ENCODE assay signal across 23 cellular contexts in genomic region chr13:72180253-72180952, GRCh38.
DNase-seq lines count a peak whose midpoint lies in the region; ATAC-seq and TF ChIP-seq lines count a peak whose summit lies in the region.
"Had no signal": no experiment of that assay in that cellular context is flagged by ENCODE, and none has a peak within 500 bp of the region (broad histone marks: within the 10 kb centered on the region; RNA-seq: fewer than 3 reads in every experiment).

No MANE protein-coding gene starts in this region.

- no peak overlapping the region for H3K27ac Mint-ChIP-seq in activated T-cell treated with anti-CD3 and anti-CD28 coated beads, Interleukin-2, amount 50 U/mL, for 72 hours
- H3K27ac Mint-ChIP-seq: activated naive CD4-positive, alpha-beta T cell treated with anti-CD3 and anti-CD28 coated beads, Interleukin-2, amount 50 U/mL, for 24 hours; B cell; stimulated activated memory B cell treated with anti-CD40 and anti-IgM and Interleukin-4, amounts not matched to agents 10 μg/mL and 1 μg/mL and 100 μg/mL, for 72 hours had no signal

- H3K27ac ChIP-seq in RWPE1 = no peak overlapping the region
- H3K27ac ChIP-seq: cardiac muscle cell, heart right ventricle, neutrophil, right atrium auricular region had no signal

- H3K4me3 Mint-ChIP-seq in activated T-cell treated with anti-CD3 and anti-CD28 coated beads, Interleukin-2, amount 50 U/mL, for 72 hours = no peak overlapping the region
- H3K4me3 Mint-ChIP-seq: activated naive CD4-positive, alpha-beta T cell treated with anti-CD3 and anti-CD28 coated beads, Interleukin-2, amount 50 U/mL, for 24 hours; B cell; stimulated activated memory B cell treated with anti-CD40 and anti-IgM and Interleukin-4, amounts not matched to agents 10 μg/mL and 1 μg/mL and 100 μg/mL, for 72 hours had no signal

- POLR2A ChIA-PET in RWPE1 (lab: Yijun Ruan, JAX; ENCODE audit: low non-redundant PET) = no interaction called here

- peaks cover 6% of the 10 kb centered on the region in 2 donors for H3K9me3 Mint-ChIP-seq in activated T-cell treated with anti-CD3 and anti-CD28 coated beads, Interleukin-2, amount 50 U/mL, for 72 hours

- H3K27me3 Mint-ChIP-seq in activated T-cell treated with anti-CD3 and anti-CD28 coated beads, Interleukin-2, amount 50 U/mL, for 72 hours (ENCODE audit: low read depth) = no peaks in the 10 kb centered on the region
- H3K27me3 Mint-ChIP-seq: activated naive CD4-positive, alpha-beta T cell treated with anti-CD3 and anti-CD28 coated beads, Interleukin-2, amount 50 U/mL, for 24 hours; B cell; stimulated activated memory B cell treated with anti-CD40 and anti-IgM and Interleukin-4, amounts not matched to agents 10 μg/mL and 1 μg/mL and 100 μg/mL, for 72 hours had no signal

- peak; percentile 6 for DNase-seq in HK-2 (ENCODE audit: unreplicated experiment)
- DNase-seq in RWPE1 (ENCODE audit: low spot score) = peak; percentile 1
- DNase-seq in epithelial cell of esophagus (ENCODE audit: low read depth) = peak; percentile 83
- peak; percentile 60 for DNase-seq in mucosa of gallbladder (ENCODE audit: low spot score)
- DNase-seq in inferior parietal cortex (ENCODE audit: extremely low spot score) = no peak
- DNase-seq in stimulated activated CD4-positive, alpha-beta T cell treated with anti-CD3 and anti-CD28 coated beads, Interleukin-1b, Interleukin-23, amount 100 ng/mL, for 48 hours = no peak
- DNase-seq in activated T-cell treated with anti-CD3 and anti-CD28 coated beads, Interleukin-2, amount 50 U/mL, for 72 hours = no peak
- DNase-seq: activated CD4-positive, alpha-beta T cell treated with anti-CD3 and anti-CD28 coated beads, Interleukin-2, amount 50 U/mL, for 4 hours; activated T-cell treated with anti-CD3 and anti-CD28 coated beads for 4 hours; Caco-2; heart right ventricle; Karpas-422; NCI-H1436 treated with DMSO at 0.1 percent for 48 hours; stimulated activated CD4-positive, alpha-beta T cell treated with anti-CD3 and anti-CD28 coated beads, Interleukin-15, amount 100 ng/mL, for 24 hours had no signal

- H3K4me1 Mint-ChIP-seq in activated T-cell treated with anti-CD3 and anti-CD28 coated beads, Interleukin-2, amount 50 U/mL, for 72 hours (ENCODE audit: low read depth) = no peaks in the 10 kb centered on the region
- H3K4me1 Mint-ChIP-seq: activated naive CD4-positive, alpha-beta T cell treated with anti-CD3 and anti-CD28 coated beads, Interleukin-2, amount 50 U/mL, for 24 hours; B cell; stimulated activated memory B cell treated with anti-CD40 and anti-IgM and Interleukin-4, amounts not matched to agents 10 μg/mL and 1 μg/mL and 100 μg/mL, for 72 hours had no signal

- no peak for ATAC-seq in activated T-cell treated with anti-CD3 and anti-CD28 coated beads, Interleukin-2, amount 50 U/mL, for 72 hours (replicated peaks in 1 of 2)
- ATAC-seq in GM19395 (IDR thresholded peaks at IDR 0.05; ENCODE audit: unreplicated experiment) = no peak
- ATAC-seq: HCT116; heart right ventricle; Right ventricle myocardium inferior; stimulated activated memory B cell treated with anti-CD40 and anti-IgM and Interleukin-4, amounts not matched to agents 10 μg/mL and 1 μg/mL and 100 μg/mL, for 72 hours had no signal

- TF ChIP-seq CTCF in RWPE1 (conservative IDR thresholded peaks at IDR 0.05; ENCODE audit: low read depth) = no peak
- no peak for TF ChIP-seq CTCF in epithelial cell of esophagus (IDR thresholded peaks at IDR 0.05; ENCODE audit: insufficient read depth, low read depth, low read length, missing control alignments)

- CTCF ChIA-PET in RWPE1 (lab: Yijun Ruan, JAX) = interaction anchor here (0.6 kb wide), 1 partner anchor 14 kb away, joined by 3 read pairs; no protein-coding TSS in a partner anchor

- H3K36me3 Mint-ChIP-seq in activated T-cell treated with anti-CD3 and anti-CD28 coated beads, Interleukin-2, amount 50 U/mL, for 72 hours (ENCODE audit: insufficient read depth in 2 of 2) = no peaks in the 10 kb centered on the region
- H3K36me3 Mint-ChIP-seq: activated naive CD4-positive, alpha-beta T cell treated with anti-CD3 and anti-CD28 coated beads, Interleukin-2, amount 50 U/mL, for 24 hours; stimulated activated memory B cell treated with anti-CD40 and anti-IgM and Interleukin-4, amounts not matched to agents 10 μg/mL and 1 μg/mL and 100 μg/mL, for 72 hours had no signal

- H3K4me3 ChIP-seq in epithelial cell of esophagus (ENCODE audit: low read length) = no peak overlapping the region
- H3K4me3 ChIP-seq: cardiac muscle cell, heart right ventricle, right atrium auricular region had no signal

Comparison
In these comparisons a context has a peak if more than half of its experiments do, and no peak if none do; other contexts are left out.
1. DNase-seq: peak in HK-2 (single experiment), RWPE1 (single experiment), epithelial cell of esophagus (single experiment) and mucosa of gallbladder (single experiment); none in inferior parietal cortex (single experiment), stimulated activated CD4-positive, alpha-beta T cell treated with anti-CD3 and anti-CD28 coated beads, Interleukin-1b, Interleukin-23, amount 100 ng/mL, for 48 hours (single experiment) and activated T-cell treated with anti-CD3 and anti-CD28 coated beads, Interleukin-2, amount 50 U/mL, for 72 hours (0 of 2).